1 cellular context compared by ENCODE assay signal in genomic region chr11:83006877-83007330, GRCh38.
TF ChIP-seq lines count a peak whose summit lies in the region.

No MANE protein-coding gene starts in this region.

TF ChIP-seq in GM12878, 131 proteins besides CTCF, POLR2A, EP300 and RAD21 (continued from another document and continues in another):
- TF ChIP-seq CUX1 (IDR thresholded peaks at IDR 0.05; ENCODE audit: insufficient replicate concordance, low read depth, low read length) (no peak), SMARCA5 (IDR thresholded peaks at IDR 0.05) (no peak; the same call in 1 of the 2 replicates), MAX (IDR thresholded peaks at IDR 0.05; ENCODE audit: low read depth, low read length) (no peak), PBX3 (IDR thresholded peaks at IDR 0.05; ENCODE audit: insufficient replicate concordance, low read depth, low read length) (no peak), CHD2 (IDR thresholded peaks at IDR 0.05; ENCODE audit: borderline replicate concordance, low read depth, low read length) (0 out of 2 replicates have a peak, but pooled peaks have one; percentile 21), PML (IDR thresholded peaks at IDR 0.05; ENCODE audit: low read length) (no peak), ZNF687 (IDR thresholded peaks at IDR 0.05) (no peak), EED (IDR thresholded peaks at IDR 0.05; ENCODE audit: low read depth) (0 out of 2 replicates have a peak, but pooled peaks have one; percentile 66), SPI1 (IDR thresholded peaks at IDR 0.05; ENCODE audit: borderline replicate concordance, insufficient read depth, low read depth, low read length) (no peak; the same call in 1 of the 2 replicates), POLR2AphosphoS2 (IDR thresholded peaks at IDR 0.05; ENCODE audit: low read depth, low read length) (no peak), RFX5 (IDR thresholded peaks at IDR 0.05; ENCODE audit: low read depth, low read length) (no peak), JUND (IDR thresholded peaks at IDR 0.05; ENCODE audit: low read depth, low read length) (no peak), IRF4 (IDR thresholded peaks at IDR 0.05; ENCODE audit: low read depth, low read length) (0 out of 2 replicates have a peak, but pooled peaks have one; percentile 16), ZNF592 (IDR thresholded peaks at IDR 0.05) (no peak), BHLHE40 (IDR thresholded peaks at IDR 0.05; ENCODE audit: borderline replicate concordance in 1 of 2, low read depth in 2 of 2, low read length in 1 of 2) (no peak; a peak in 1 of 4 replicates), ZBTB4 (CRISPR knock-in tag; IDR thresholded peaks at IDR 0.05) (no peak), NFIC (IDR thresholded peaks at IDR 0.05; ENCODE audit: low read depth, low read length) (peak; percentile 51; the same call in 1 of the 2 replicates), NKRF (conservative IDR thresholded peaks at IDR 0.05) (no peak), RELB (IDR thresholded peaks at IDR 0.05; ENCODE audit: low read depth) (peak; percentile 72), KAT2A (conservative IDR thresholded peaks at IDR 0.05; ENCODE audit: control insufficient read depth, low read depth, low read length) (no peak), TBL1XR1 (IDR thresholded peaks at IDR 0.05; ENCODE audit: low read depth, low read length) (no peak), ZZZ3 (IDR thresholded peaks at IDR 0.05; ENCODE audit: control insufficient read depth, insufficient read length, low read depth) (no peak), E4F1 (IDR thresholded peaks at IDR 0.05; ENCODE audit: borderline replicate concordance, partially characterized antibody) (no peak), KLF5 (IDR thresholded peaks at IDR 0.05; ENCODE audit: partially characterized antibody) (no peak)
